Comparison of ENCODE assay signal across 1 cellular context in the genomic region with DNA sequence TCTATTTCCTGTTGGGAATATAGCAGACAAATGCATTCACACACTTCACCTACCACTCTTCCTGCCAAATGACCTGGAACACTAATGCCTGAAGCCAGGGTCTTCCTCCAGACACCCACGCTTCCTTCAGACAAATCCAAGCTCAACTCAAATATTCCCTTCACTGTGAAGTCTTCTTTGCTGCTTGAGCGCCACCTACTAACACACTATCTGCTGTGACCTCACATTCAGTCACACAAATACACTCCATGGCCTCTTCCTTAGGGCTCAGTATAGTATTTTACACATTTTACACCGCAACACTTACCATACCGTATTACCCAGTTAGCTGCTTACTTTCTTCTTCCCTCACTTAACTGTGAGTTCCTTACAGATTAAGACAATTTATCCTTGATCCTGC.
TF ChIP-seq lines count a peak whose summit lies in the region.

No MANE protein-coding gene starts in this region.

TF ChIP-seq in H1, 55 proteins besides CTCF, POLR2A, EP300 and RAD21 (continued from another document):
- no peak for TF ChIP-seq SP4 (IDR thresholded peaks at IDR 0.05; ENCODE audit: low read length)
- TF ChIP-seq SIRT6 (IDR thresholded peaks at IDR 0.05; ENCODE audit: low read length) = no peak
- TF ChIP-seq, protein P1, sequence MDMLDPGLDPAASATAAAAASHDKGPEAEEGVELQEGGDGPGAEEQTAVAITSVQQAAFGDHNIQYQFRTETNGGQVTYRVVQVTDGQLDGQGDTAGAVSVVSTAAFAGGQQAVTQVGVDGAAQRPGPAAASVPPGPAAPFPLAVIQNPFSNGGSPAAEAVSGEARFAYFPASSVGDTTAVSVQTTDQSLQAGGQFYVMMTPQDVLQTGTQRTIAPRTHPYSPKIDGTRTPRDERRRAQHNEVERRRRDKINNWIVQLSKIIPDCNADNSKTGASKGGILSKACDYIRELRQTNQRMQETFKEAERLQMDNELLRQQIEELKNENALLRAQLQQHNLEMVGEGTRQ (IDR thresholded peaks at IDR 0.05; ENCODE audit: low read length) = no peak
- no peak for TF ChIP-seq JUN (IDR thresholded peaks at IDR 0.05; ENCODE audit: low read depth, low read length)
- TF ChIP-seq ATF2 (IDR thresholded peaks at IDR 0.05; ENCODE audit: low read length) = no peak
- TF ChIP-seq, protein P2, sequence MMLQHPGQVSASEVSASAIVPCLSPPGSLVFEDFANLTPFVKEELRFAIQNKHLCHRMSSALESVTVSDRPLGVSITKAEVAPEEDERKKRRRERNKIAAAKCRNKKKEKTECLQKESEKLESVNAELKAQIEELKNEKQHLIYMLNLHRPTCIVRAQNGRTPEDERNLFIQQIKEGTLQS (IDR thresholded peaks at IDR 0.05; ENCODE audit: insufficient read depth, low read depth, low read length) = no peak
